In the genomic region with DNA sequence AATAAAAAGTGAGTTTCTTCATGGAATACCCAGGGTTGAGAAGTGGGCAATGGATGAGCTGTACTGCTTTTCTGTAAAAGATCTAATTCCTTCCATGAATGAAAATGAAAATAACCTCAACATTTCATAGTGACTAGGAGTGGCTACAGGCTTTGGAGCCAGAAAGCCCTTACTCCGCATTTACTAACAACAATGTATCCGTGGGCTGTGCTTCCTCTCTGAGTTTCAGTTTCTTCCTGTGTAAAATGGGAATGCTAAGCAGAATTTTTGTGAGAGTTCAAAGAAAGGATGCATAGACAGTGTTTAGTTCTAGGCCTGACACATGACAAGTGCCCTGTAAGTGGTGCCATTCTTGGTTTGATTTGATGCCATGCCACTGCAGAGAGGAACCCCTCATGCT, we compare ENCODE assay signal across 1 cellular context.
TF ChIP-seq lines count a peak whose summit lies in the region.

No MANE protein-coding gene starts in this region.

TF ChIP-seq in HepG2, 621 proteins besides CTCF, POLR2A, EP300 and RAD21:
- TF ChIP-seq SNAI1 (CRISPR knock-in tag; IDR thresholded peaks at IDR 0.05; ENCODE audit: borderline replicate concordance) (no peak), ZNF232 (CRISPR knock-in tag; IDR thresholded peaks at IDR 0.05; ENCODE audit: borderline replicate concordance) (no peak), ISL2 (CRISPR knock-in tag; IDR thresholded peaks at IDR 0.05) (no peak), ZNF180 (CRISPR knock-in tag; IDR thresholded peaks at IDR 0.05; ENCODE audit: borderline replicate concordance, low read depth) (no peak), RNF2 (conservative IDR thresholded peaks at IDR 0.05; ENCODE audit: low read depth) (no peak), FOXO1 (CRISPR knock-in tag; IDR thresholded peaks at IDR 0.05) (no peak), ZNF496 (CRISPR knock-in tag; IDR thresholded peaks at IDR 0.05; ENCODE audit: insufficient replicate concordance) (no peak), ZNF33B (CRISPR knock-in tag; IDR thresholded peaks at IDR 0.05) (no peak), BRD4 (CRISPR knock-in tag; IDR thresholded peaks at IDR 0.05) (no peak), HNRNPK (IDR thresholded peaks at IDR 0.05; ENCODE audit: low read depth, low read length, poor library complexity, severe bottlenecking) (no peak), ZNF367 (CRISPR knock-in tag; IDR thresholded peaks at IDR 0.05; ENCODE audit: borderline replicate concordance) (no peak), ZNF720 (CRISPR knock-in tag; IDR thresholded peaks at IDR 0.05) (no peak)
- TF ChIP-seq, protein P1, sequence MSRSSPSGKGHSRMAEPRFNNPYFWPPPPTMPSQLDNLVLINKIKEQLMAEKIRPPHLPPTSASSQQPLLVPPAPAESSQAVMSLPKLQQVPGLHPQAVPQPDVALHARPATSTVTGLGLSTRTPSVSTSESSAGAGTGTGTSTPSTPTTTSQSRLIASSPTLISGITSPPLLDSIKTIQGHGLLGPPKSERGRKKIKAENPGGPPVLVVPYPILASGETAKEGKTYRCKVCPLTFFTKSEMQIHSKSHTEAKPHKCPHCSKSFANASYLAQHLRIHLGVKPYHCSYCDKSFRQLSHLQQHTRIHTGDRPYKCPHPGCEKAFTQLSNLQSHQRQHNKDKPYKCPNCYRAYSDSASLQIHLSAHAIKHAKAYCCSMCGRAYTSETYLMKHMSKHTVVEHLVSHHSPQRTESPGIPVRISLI (CRISPR knock-in tag; IDR thresholded peaks at IDR 0.05; ENCODE audit: borderline replicate concordance), result no peak
- TF ChIP-seq, protein P2, sequence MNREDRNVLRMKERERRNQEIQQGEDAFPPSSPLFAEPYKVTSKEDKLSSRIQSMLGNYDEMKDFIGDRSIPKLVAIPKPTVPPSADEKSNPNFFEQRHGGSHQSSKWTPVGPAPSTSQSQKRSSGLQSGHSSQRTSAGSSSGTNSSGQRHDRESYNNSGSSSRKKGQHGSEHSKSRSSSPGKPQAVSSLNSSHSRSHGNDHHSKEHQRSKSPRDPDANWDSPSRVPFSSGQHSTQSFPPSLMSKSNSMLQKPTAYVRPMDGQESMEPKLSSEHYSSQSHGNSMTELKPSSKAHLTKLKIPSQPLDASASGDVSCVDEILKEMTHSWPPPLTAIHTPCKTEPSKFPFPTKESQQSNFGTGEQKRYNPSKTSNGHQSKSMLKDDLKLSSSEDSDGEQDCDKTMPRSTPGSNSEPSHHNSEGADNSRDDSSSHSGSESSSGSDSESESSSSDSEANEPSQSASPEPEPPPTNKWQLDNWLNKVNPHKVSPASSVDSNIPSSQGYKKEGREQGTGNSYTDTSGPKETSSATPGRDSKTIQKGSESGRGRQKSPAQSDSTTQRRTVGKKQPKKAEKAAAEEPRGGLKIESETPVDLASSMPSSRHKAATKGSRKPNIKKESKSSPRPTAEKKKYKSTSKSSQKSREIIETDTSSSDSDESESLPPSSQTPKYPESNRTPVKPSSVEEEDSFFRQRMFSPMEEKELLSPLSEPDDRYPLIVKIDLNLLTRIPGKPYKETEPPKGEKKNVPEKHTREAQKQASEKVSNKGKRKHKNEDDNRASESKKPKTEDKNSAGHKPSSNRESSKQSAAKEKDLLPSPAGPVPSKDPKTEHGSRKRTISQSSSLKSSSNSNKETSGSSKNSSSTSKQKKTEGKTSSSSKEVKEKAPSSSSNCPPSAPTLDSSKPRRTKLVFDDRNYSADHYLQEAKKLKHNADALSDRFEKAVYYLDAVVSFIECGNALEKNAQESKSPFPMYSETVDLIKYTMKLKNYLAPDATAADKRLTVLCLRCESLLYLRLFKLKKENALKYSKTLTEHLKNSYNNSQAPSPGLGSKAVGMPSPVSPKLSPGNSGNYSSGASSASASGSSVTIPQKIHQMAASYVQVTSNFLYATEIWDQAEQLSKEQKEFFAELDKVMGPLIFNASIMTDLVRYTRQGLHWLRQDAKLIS (CRISPR knock-in tag; IDR thresholded peaks at IDR 0.05), result no peak
- TF ChIP-seq, protein P3, sequence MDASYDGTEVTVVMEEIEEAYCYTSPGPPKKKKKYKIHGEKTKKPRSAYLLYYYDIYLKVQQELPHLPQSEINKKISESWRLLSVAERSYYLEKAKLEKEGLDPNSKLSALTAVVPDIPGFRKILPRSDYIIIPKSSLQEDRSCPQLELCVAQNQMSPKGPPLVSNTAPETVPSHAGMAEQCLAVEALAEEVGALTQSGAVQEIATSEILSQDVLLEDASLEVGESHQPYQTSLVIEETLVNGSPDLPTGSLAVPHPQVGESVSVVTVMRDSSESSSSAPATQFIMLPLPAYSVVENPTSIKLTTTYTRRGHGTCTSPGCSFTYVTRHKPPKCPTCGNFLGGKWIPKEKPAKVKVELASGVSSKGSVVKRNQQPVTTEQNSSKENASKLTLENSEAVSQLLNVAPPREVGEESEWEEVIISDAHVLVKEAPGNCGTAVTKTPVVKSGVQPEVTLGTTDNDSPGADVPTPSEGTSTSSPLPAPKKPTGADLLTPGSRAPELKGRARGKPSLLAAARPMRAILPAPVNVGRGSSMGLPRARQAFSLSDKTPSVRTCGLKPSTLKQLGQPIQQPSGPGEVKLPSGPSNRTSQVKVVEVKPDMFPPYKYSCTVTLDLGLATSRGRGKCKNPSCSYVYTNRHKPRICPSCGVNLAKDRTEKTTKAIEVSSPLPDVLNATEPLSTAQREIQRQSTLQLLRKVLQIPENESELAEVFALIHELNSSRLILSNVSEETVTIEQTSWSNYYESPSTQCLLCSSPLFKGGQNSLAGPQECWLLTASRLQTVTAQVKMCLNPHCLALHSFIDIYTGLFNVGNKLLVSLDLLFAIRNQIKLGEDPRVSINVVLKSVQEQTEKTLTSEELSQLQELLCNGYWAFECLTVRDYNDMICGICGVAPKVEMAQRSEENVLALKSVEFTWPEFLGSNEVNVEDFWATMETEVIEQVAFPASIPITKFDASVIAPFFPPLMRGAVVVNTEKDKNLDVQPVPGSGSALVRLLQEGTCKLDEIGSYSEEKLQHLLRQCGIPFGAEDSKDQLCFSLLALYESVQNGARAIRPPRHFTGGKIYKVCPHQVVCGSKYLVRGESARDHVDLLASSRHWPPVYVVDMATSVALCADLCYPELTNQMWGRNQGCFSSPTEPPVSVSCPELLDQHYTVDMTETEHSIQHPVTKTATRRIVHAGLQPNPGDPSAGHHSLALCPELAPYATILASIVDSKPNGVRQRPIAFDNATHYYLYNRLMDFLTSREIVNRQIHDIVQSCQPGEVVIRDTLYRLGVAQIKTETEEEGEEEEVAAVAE (CRISPR knock-in tag; IDR thresholded peaks at IDR 0.05; ENCODE audit: borderline replicate concordance), result no peak
